1 cellular context compared by ENCODE assay signal in the genomic region with DNA sequence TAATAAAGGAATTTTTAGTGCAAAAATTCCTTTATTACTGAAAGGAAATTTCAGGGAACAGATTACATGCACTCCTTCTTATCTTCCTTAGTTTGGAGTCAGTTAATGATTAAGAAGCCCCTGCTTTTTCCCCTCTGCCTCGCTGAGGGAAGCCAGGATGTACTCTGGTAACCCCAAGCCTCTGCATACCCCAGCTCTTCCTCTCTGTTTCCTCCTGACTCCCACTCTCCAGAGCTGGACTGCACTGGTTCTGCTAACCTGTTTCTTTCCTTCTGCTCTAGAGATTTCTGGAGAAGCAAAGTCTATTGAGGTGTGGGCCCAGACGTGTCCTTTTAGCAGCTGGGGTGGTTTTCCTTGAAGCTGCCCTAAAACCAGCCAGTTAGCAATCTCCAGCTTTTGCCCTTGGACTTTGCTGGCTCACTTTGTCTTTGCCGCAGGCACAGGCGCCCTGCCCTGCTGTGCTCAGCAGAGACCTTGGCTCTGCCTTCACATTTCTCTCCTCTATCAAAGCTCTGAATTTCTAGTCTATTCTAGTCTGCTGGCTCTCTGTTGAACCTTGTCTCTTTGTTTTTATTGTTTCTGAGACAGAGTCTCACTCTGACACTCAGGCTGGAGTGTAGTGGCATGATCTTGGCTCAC.
TF ChIP-seq lines count a peak whose summit lies in the region.

No MANE protein-coding gene starts in this region.

TF ChIP-seq in GM23338, 12 proteins besides CTCF, POLR2A, EP300 and RAD21 (continued from another document):
- TF ChIP-seq JUNB (IDR thresholded peaks at IDR 0.05; ENCODE audit: unreplicated experiment): no peak
- TF ChIP-seq ZNF114 (CRISPR knock-in tag; IDR thresholded peaks at IDR 0.05): no peak
- TF ChIP-seq POLR2AphosphoS5 (IDR thresholded peaks at IDR 0.05; ENCODE audit: low read depth): no peak
- TF ChIP-seq, protein P1, sequence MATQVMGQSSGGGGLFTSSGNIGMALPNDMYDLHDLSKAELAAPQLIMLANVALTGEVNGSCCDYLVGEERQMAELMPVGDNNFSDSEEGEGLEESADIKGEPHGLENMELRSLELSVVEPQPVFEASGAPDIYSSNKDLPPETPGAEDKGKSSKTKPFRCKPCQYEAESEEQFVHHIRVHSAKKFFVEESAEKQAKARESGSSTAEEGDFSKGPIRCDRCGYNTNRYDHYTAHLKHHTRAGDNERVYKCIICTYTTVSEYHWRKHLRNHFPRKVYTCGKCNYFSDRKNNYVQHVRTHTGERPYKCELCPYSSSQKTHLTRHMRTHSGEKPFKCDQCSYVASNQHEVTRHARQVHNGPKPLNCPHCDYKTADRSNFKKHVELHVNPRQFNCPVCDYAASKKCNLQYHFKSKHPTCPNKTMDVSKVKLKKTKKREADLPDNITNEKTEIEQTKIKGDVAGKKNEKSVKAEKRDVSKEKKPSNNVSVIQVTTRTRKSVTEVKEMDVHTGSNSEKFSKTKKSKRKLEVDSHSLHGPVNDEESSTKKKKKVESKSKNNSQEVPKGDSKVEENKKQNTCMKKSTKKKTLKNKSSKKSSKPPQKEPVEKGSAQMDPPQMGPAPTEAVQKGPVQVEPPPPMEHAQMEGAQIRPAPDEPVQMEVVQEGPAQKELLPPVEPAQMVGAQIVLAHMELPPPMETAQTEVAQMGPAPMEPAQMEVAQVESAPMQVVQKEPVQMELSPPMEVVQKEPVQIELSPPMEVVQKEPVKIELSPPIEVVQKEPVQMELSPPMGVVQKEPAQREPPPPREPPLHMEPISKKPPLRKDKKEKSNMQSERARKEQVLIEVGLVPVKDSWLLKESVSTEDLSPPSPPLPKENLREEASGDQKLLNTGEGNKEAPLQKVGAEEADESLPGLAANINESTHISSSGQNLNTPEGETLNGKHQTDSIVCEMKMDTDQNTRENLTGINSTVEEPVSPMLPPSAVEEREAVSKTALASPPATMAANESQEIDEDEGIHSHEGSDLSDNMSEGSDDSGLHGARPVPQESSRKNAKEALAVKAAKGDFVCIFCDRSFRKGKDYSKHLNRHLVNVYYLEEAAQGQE (IDR thresholded peaks at IDR 0.05; ENCODE audit: unreplicated experiment): no peak
- TF ChIP-seq, protein P2, sequence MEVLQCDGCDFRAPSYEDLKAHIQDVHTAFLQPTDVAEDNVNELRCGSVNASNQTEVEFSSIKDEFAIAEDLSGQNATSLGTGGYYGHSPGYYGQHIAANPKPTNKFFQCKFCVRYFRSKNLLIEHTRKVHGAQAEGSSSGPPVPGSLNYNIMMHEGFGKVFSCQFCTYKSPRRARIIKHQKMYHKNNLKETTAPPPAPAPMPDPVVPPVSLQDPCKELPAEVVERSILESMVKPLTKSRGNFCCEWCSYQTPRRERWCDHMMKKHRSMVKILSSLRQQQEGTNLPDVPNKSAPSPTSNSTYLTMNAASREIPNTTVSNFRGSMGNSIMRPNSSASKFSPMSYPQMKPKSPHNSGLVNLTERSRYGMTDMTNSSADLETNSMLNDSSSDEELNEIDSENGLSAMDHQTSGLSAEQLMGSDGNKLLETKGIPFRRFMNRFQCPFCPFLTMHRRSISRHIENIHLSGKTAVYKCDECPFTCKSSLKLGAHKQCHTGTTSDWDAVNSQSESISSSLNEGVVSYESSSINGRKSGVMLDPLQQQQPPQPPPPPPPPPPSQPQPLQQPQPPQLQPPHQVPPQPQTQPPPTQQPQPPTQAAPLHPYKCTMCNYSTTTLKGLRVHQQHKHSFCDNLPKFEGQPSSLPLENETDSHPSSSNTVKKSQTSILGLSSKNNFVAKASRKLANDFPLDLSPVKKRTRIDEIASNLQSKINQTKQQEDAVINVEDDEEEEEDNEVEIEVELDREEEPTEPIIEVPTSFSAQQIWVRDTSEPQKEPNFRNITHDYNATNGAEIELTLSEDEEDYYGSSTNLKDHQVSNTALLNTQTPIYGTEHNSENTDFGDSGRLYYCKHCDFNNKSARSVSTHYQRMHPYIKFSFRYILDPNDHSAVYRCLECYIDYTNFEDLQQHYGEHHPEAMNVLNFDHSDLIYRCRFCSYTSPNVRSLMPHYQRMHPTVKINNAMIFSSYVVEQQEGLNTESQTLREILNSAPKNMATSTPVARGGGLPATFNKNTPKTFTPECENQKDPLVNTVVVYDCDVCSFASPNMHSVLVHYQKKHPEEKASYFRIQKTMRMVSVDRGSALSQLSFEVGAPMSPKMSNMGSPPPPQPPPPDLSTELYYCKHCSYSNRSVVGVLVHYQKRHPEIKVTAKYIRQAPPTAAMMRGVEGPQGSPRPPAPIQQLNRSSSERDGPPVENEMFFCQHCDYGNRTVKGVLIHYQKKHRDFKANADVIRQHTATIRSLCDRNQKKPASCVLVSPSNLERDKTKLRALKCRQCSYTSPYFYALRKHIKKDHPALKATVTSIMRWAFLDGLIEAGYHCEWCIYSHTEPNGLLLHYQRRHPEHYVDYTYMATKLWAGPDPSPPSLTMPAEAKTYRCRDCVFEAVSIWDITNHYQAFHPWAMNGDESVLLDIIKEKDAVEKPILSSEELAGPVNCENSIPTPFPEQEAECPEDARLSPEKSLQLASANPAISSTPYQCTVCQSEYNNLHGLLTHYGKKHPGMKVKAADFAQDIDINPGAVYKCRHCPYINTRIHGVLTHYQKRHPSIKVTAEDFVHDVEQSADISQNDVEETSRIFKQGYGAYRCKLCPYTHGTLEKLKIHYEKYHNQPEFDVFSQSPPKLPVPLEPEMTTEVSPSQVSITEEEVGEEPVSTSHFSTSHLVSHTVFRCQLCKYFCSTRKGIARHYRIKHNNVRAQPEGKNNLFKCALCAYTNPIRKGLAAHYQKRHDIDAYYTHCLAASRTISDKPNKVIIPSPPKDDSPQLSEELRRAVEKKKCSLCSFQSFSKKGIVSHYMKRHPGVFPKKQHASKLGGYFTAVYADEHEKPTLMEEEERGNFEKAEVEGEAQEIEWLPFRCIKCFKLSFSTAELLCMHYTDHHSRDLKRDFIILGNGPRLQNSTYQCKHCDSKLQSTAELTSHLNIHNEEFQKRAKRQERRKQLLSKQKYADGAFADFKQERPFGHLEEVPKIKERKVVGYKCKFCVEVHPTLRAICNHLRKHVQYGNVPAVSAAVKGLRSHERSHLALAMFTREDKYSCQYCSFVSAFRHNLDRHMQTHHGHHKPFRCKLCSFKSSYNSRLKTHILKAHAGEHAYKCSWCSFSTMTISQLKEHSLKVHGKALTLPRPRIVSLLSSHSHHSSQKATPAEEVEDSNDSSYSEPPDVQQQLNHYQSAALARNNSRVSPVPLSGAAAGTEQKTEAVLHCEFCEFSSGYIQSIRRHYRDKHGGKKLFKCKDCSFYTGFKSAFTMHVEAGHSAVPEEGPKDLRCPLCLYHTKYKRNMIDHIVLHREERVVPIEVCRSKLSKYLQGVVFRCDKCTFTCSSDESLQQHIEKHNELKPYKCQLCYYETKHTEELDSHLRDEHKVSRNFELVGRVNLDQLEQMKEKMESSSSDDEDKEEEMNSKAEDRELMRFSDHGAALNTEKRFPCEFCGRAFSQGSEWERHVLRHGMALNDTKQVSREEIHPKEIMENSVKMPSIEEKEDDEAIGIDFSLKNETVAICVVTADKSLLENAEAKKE (CRISPR knock-in tag; IDR thresholded peaks at IDR 0.05): no peak
- TF ChIP-seq STAT1 (IDR thresholded peaks at IDR 0.05; ENCODE audit: unreplicated experiment): no peak
- no peak for TF ChIP-seq EZH2phosphoT487 (IDR thresholded peaks at IDR 0.05; ENCODE audit: unreplicated experiment)
- no peak for TF ChIP-seq ZNF331 (CRISPR knock-in tag; IDR thresholded peaks at IDR 0.05; ENCODE audit: low read depth)
